ENCODE assay signal across 1 cellular context in genomic region chr17:79818026-79818758, GRCh38.
A peak's percentile ranks its signal among the peaks of the same experiment; 100 is the strongest.
TF ChIP-seq lines count a peak whose summit lies in the region.

No MANE protein-coding gene starts in this region.

TF ChIP-seq in HepG2, 621 proteins besides CTCF, POLR2A, EP300 and RAD21 (continued from another document and continues in another):
- TF ChIP-seq ZHX2 (IDR thresholded peaks at IDR 0.05; ENCODE audit: low read depth): no peak
- TF ChIP-seq ZHX2 (CRISPR knock-in tag; IDR thresholded peaks at IDR 0.05; ENCODE audit: borderline replicate concordance): no peak
- TF ChIP-seq TBX2 (CRISPR knock-in tag; IDR thresholded peaks at IDR 0.05; ENCODE audit: borderline replicate concordance): peak; percentile 26; the same call in 1 of the 2 replicates
- no peak for TF ChIP-seq HNRNPUL1 (IDR thresholded peaks at IDR 0.05; ENCODE audit: low read depth, low read length)
- no peak for TF ChIP-seq AGO2 (optimal IDR thresholded peaks at IDR 0.05; ENCODE audit: low read depth, low read length)
- TF ChIP-seq SAP130 (CRISPR knock-in tag; IDR thresholded peaks at IDR 0.05; ENCODE audit: low read depth): peak; percentile 86
- TF ChIP-seq ZBTB42 (CRISPR knock-in tag; IDR thresholded peaks at IDR 0.05): peak; percentile 70; the same call in 1 of the 2 replicates
- no peak for TF ChIP-seq ZMYM2 (CRISPR knock-in tag; IDR thresholded peaks at IDR 0.05)
- TF ChIP-seq ZUFSP (CRISPR knock-in tag; IDR thresholded peaks at IDR 0.05; ENCODE audit: borderline replicate concordance): no peak
- TF ChIP-seq PHF21A (CRISPR knock-in tag; IDR thresholded peaks at IDR 0.05): no peak
- peak; percentile 51; the same call in 1 of the 2 replicates for TF ChIP-seq SRY (CRISPR knock-in tag; IDR thresholded peaks at IDR 0.05)
- TF ChIP-seq ZNF772 (CRISPR knock-in tag; IDR thresholded peaks at IDR 0.05): peak; percentile 57; the same call in 1 of the 2 replicates
- TF ChIP-seq CBX5 (CRISPR knock-in tag; IDR thresholded peaks at IDR 0.05; ENCODE audit: borderline replicate concordance): peak; percentile 65; the same call in 1 of the 2 replicates
- TF ChIP-seq GLI4 (CRISPR knock-in tag; IDR thresholded peaks at IDR 0.05; ENCODE audit: borderline replicate concordance): peak; percentile 47; the same call in 1 of the 2 replicates
- TF ChIP-seq GMEB1 (CRISPR knock-in tag; IDR thresholded peaks at IDR 0.05; ENCODE audit: borderline replicate concordance): no peak
- TF ChIP-seq ZC3H4 (CRISPR knock-in tag; IDR thresholded peaks at IDR 0.05; ENCODE audit: borderline replicate concordance): no peak
- TF ChIP-seq SP4 (CRISPR knock-in tag; IDR thresholded peaks at IDR 0.05): no peak
- TF ChIP-seq MAFK (conservative IDR thresholded peaks at IDR 0.05 in 1 of 2, IDR thresholded peaks at IDR 0.05 in 1 of 2; ENCODE audit: low read length in 2 of 2): no peak
- TF ChIP-seq ZNF607 (CRISPR knock-in tag; IDR thresholded peaks at IDR 0.05; ENCODE audit: borderline replicate concordance): 0 out of 2 replicates have a peak, but pooled peaks have one; percentile 25
- 0 out of 2 replicates have a peak, but pooled peaks have one; percentile 22 for TF ChIP-seq ZSCAN31 (CRISPR knock-in tag; IDR thresholded peaks at IDR 0.05; ENCODE audit: low read depth)
- TF ChIP-seq, protein P1, sequence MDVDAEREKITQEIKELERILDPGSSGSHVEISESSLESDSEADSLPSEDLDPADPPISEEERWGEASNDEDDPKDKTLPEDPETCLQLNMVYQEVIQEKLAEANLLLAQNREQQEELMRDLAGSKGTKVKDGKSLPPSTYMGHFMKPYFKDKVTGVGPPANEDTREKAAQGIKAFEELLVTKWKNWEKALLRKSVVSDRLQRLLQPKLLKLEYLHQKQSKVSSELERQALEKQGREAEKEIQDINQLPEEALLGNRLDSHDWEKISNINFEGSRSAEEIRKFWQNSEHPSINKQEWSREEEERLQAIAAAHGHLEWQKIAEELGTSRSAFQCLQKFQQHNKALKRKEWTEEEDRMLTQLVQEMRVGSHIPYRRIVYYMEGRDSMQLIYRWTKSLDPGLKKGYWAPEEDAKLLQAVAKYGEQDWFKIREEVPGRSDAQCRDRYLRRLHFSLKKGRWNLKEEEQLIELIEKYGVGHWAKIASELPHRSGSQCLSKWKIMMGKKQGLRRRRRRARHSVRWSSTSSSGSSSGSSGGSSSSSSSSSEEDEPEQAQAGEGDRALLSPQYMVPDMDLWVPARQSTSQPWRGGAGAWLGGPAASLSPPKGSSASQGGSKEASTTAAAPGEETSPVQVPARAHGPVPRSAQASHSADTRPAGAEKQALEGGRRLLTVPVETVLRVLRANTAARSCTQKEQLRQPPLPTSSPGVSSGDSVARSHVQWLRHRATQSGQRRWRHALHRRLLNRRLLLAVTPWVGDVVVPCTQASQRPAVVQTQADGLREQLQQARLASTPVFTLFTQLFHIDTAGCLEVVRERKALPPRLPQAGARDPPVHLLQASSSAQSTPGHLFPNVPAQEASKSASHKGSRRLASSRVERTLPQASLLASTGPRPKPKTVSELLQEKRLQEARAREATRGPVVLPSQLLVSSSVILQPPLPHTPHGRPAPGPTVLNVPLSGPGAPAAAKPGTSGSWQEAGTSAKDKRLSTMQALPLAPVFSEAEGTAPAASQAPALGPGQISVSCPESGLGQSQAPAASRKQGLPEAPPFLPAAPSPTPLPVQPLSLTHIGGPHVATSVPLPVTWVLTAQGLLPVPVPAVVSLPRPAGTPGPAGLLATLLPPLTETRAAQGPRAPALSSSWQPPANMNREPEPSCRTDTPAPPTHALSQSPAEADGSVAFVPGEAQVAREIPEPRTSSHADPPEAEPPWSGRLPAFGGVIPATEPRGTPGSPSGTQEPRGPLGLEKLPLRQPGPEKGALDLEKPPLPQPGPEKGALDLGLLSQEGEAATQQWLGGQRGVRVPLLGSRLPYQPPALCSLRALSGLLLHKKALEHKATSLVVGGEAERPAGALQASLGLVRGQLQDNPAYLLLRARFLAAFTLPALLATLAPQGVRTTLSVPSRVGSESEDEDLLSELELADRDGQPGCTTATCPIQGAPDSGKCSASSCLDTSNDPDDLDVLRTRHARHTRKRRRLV (CRISPR knock-in tag; IDR thresholded peaks at IDR 0.05): no peak
- TF ChIP-seq, protein P2, sequence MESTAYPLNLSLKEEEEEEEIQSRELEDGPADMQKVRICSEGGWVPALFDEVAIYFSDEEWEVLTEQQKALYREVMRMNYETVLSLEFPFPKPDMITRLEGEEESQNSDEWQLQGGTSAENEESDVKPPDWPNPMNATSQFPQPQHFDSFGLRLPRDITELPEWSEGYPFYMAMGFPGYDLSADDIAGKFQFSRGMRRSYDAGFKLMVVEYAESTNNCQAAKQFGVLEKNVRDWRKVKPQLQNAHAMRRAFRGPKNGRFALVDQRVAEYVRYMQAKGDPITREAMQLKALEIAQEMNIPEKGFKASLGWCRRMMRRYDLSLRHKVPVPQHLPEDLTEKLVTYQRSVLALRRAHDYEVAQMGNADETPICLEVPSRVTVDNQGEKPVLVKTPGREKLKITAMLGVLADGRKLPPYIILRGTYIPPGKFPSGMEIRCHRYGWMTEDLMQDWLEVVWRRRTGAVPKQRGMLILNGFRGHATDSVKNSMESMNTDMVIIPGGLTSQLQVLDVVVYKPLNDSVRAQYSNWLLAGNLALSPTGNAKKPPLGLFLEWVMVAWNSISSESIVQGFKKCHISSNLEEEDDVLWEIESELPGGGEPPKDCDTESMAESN (CRISPR knock-in tag; conservative IDR thresholded peaks at IDR 0.05): no peak
- TF ChIP-seq ZNF124 (CRISPR knock-in tag; IDR thresholded peaks at IDR 0.05): no peak
- TF ChIP-seq, protein P3, sequence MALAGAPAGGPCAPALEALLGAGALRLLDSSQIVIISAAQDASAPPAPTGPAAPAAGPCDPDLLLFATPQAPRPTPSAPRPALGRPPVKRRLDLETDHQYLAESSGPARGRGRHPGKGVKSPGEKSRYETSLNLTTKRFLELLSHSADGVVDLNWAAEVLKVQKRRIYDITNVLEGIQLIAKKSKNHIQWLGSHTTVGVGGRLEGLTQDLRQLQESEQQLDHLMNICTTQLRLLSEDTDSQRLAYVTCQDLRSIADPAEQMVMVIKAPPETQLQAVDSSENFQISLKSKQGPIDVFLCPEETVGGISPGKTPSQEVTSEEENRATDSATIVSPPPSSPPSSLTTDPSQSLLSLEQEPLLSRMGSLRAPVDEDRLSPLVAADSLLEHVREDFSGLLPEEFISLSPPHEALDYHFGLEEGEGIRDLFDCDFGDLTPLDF (CRISPR knock-in tag; IDR thresholded peaks at IDR 0.05): no peak
- TF ChIP-seq REPIN1 (CRISPR knock-in tag; IDR thresholded peaks at IDR 0.05; ENCODE audit: borderline replicate concordance, low read depth): no peak
- TF ChIP-seq ZNF720 (CRISPR knock-in tag; IDR thresholded peaks at IDR 0.05): no peak
- no peak for TF ChIP-seq ZNF17 (CRISPR knock-in tag; IDR thresholded peaks at IDR 0.05)
- no peak for TF ChIP-seq PAF1 (CRISPR knock-in tag; IDR thresholded peaks at IDR 0.05)
- TF ChIP-seq, protein P4, sequence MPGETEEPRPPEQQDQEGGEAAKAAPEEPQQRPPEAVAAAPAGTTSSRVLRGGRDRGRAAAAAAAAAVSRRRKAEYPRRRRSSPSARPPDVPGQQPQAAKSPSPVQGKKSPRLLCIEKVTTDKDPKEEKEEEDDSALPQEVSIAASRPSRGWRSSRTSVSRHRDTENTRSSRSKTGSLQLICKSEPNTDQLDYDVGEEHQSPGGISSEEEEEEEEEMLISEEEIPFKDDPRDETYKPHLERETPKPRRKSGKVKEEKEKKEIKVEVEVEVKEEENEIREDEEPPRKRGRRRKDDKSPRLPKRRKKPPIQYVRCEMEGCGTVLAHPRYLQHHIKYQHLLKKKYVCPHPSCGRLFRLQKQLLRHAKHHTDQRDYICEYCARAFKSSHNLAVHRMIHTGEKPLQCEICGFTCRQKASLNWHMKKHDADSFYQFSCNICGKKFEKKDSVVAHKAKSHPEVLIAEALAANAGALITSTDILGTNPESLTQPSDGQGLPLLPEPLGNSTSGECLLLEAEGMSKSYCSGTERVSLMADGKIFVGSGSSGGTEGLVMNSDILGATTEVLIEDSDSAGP (CRISPR knock-in tag; IDR thresholded peaks at IDR 0.05; ENCODE audit: borderline replicate concordance): peak; percentile 38; the same call in 1 of the 2 replicates
- no peak for TF ChIP-seq KLF16 (CRISPR knock-in tag; IDR thresholded peaks at IDR 0.05)
- no peak for TF ChIP-seq ZNF12 (CRISPR knock-in tag; IDR thresholded peaks at IDR 0.05)
- no peak for TF ChIP-seq ZNF569 (CRISPR knock-in tag; IDR thresholded peaks at IDR 0.05; ENCODE audit: borderline replicate concordance)
- TF ChIP-seq NFATC3 (CRISPR knock-in tag; IDR thresholded peaks at IDR 0.05): no peak
- TF ChIP-seq, protein P5, sequence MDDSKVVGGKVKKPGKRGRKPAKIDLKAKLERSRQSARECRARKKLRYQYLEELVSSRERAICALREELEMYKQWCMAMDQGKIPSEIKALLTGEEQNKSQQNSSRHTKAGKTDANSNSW (CRISPR knock-in tag; IDR thresholded peaks at IDR 0.05; ENCODE audit: borderline replicate concordance): no peak
- no peak for TF ChIP-seq FIP1L1 (IDR thresholded peaks at IDR 0.05; ENCODE audit: borderline replicate concordance, insufficient read depth, low read depth, low read length)
- TF ChIP-seq TP53 (CRISPR knock-in tag; conservative IDR thresholded peaks at IDR 0.05): no peak
- no peak for TF ChIP-seq ZEB1 (IDR thresholded peaks at IDR 0.05; ENCODE audit: insufficient replicate concordance, low read depth)
- TF ChIP-seq GABPB1 (CRISPR knock-in tag; IDR thresholded peaks at IDR 0.05): peak; percentile 47
- no peak for TF ChIP-seq ZBTB14 (CRISPR knock-in tag; IDR thresholded peaks at IDR 0.05)
- no peak for TF ChIP-seq ZFP1 (CRISPR knock-in tag; IDR thresholded peaks at IDR 0.05)
- TF ChIP-seq DRAP1 (CRISPR knock-in tag; IDR thresholded peaks at IDR 0.05): peak; percentile 37; the same call in 1 of the 2 replicates
